ENCODE assay signal across 4 cellular contexts in the genomic region with DNA sequence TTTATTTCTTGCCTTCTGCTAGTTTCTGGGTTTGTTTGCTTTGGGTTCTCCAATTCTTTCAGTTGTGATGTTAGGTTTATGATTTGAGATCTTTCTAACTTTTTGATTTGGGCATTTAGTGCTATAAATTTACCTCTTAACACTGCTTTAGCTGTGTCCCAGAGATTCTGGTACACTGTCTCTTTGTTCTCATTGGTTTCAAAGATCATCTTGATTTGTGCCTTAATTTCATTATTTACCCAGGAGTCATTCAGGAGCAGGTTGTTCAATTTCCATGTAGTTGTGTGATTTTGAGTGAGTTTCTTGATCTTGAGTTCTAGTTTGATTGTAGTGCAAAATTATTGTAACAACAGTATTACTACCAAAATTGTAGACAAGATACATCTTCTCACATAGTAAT. TPM values are rescaled to one million over a fixed set of nuclear protein-coding genes. Genes with fewer than 3 reads are reported as not detected.
A peak's percentile ranks its signal among the peaks of the same experiment; 100 is the strongest.
DNase-seq lines count a peak whose midpoint lies in the region; ATAC-seq, FAIRE-seq and TF ChIP-seq lines count a peak whose summit lies in the region.
"Not testable (repeated sequence)": the region's sequence is repeated elsewhere in the genome, so short reads cannot be mapped to it uniquely, and the experiment has no call there.

No MANE protein-coding gene starts in this region.

- H3F3A ChIP-seq in smooth muscle cell (ENCODE audit: low read depth): peaks cover 27% of the 10 kb centered on the region

- FAIRE-seq in A549 (lab: Jason Lieb, UNC); HepG2 (lab: Jason Lieb, UNC): not testable (repeated sequence)
- FAIRE-seq in GM18507 (lab: Jason Lieb, UNC): peak; percentile 18

- H3K4me1 ChIP-seq in A549: peaks cover 16% of the 10 kb centered on the region
- peaks cover 15% of the 10 kb centered on the region for H3K4me1 ChIP-seq in HepG2 (ENCODE audit: insufficient read depth, low read length)
- H3K4me1 ChIP-seq in smooth muscle cell (ENCODE audit: low read depth): peaks cover 21% of the 10 kb centered on the region

- H3K4me3 ChIP-seq in A549; HepG2 (replicated peaks in 1 of 3; ENCODE audit: insufficient read depth in 1 of 3, low read depth in 2 of 3, low read length in 3 of 3); smooth muscle cell: not testable (repeated sequence)

- POLR2A ChIA-PET in A549 (lab: Yijun Ruan, JAX); HepG2 (lab: Yijun Ruan, JAX): not testable (repeated sequence)

- H3K9me3 ChIP-seq in A549: peaks cover 28% of the 10 kb centered on the region
- H3K9me3 ChIP-seq in HepG2 (ENCODE audit: low read length): peaks cover 26% of the 10 kb centered on the region
- H3K9me3 ChIP-seq in smooth muscle cell (replicated peaks; ENCODE audit: low read depth): peaks cover 11% of the 10 kb centered on the region

- H4K20me1 ChIP-seq in HepG2 (ENCODE audit: insufficient read depth, low read length); smooth muscle cell (ENCODE audit: low read depth): not testable (repeated sequence)

- not testable (repeated sequence) for H3K27me3 ChIP-seq in HepG2 (ENCODE audit: control insufficient read depth in 1 of 2, insufficient read depth in 2 of 2, low read length in 2 of 2); smooth muscle cell (ENCODE audit: low read depth)

- H3K9ac ChIP-seq in HepG2 (ENCODE audit: insufficient read depth, low read depth, low read length); smooth muscle cell (ENCODE audit: low read depth): not testable (repeated sequence)

- H3K27ac ChIP-seq in A549; HepG2 (ENCODE audit: extremely low read length, insufficient read depth, low read length): not testable (repeated sequence)
- peak overlapping the region; percentile 99 for H3K27ac ChIP-seq in smooth muscle cell (ENCODE audit: low read depth)

- TF ChIP-seq CTCF in A549 (IDR thresholded peaks at IDR 0.05); HepG2 (CRISPR knock-in tag; IDR thresholded peaks at IDR 0.05); smooth muscle cell (IDR thresholded peaks at IDR 0.05; ENCODE audit: borderline replicate concordance, insufficient read depth, poor library complexity, severe bottlenecking): not testable (repeated sequence)

- in situ Hi-C loops in HepG2 (cut with HindIII; ENCODE audit: extremely low pct_ligation_motif_present, low pct_unique_long_range_greater_than_20kb): not testable (repeated sequence)

- ATAC-seq in A549, HepG2: not testable (repeated sequence)

- BruUV-seq in HepG2 (replicated peaks; lab: Mats Ljungman, UMichigan): not testable (repeated sequence)

- DNase-seq in A549 (ENCODE audit: low read depth in 1 of 2, low spot score in 1 of 2); GM18507 (ENCODE audit: extremely low spot score, insufficient read length, low read depth); HepG2 (ENCODE audit: low spot score); smooth muscle cell (lab: John Stamatoyannopoulos, UW; ENCODE audit: unreplicated experiment): not testable (repeated sequence)

- not testable (repeated sequence) for TF ChIP-seq POLR2A in A549 (IDR thresholded peaks at IDR 0.05; ENCODE audit: low read length); HepG2 (IDR thresholded peaks at IDR 0.05; ENCODE audit: insufficient read depth in 1 of 2, low read depth in 2 of 2, low read length in 2 of 2)

- H3K4me2 ChIP-seq in A549; HepG2 (ENCODE audit: low read depth, low read length); smooth muscle cell: not testable (repeated sequence)

- not testable (repeated sequence) for TF ChIP-seq EP300 in A549 (IDR thresholded peaks at IDR 0.05); HepG2 (IDR thresholded peaks at IDR 0.05; ENCODE audit: low read depth in 2 of 2, low read length in 2 of 2); HepG2 (CRISPR knock-in tag; IDR thresholded peaks at IDR 0.05; ENCODE audit: borderline replicate concordance)

- TF ChIP-seq RAD21 in A549 (conservative IDR thresholded peaks at IDR 0.05 in 1 of 2, IDR thresholded peaks at IDR 0.05 in 1 of 2); HepG2 (CRISPR knock-in tag; IDR thresholded peaks at IDR 0.05): not testable (repeated sequence)

- peaks cover 73% of the 10 kb centered on the region for H3K79me2 ChIP-seq in HepG2 (ENCODE audit: insufficient read depth, low read length)
- H3K79me2 ChIP-seq in smooth muscle cell (ENCODE audit: low read depth): peaks cover 92% of the 10 kb centered on the region

- CTCF ChIA-PET in A549 (lab: Yijun Ruan, JAX); HepG2 (lab: Yijun Ruan, JAX; ENCODE audit: low intra/inter-chr PET ratio, low total read pairs): not testable (repeated sequence)

- not testable (repeated sequence) for H2AFZ ChIP-seq in HepG2 (ENCODE audit: low read length); smooth muscle cell (ENCODE audit: low read depth)

- H3K36me3 ChIP-seq in HepG2 (replicated peaks in 1 of 2; ENCODE audit: control insufficient read depth in 1 of 2, insufficient read depth in 2 of 2, low read length in 2 of 2); smooth muscle cell (ENCODE audit: low read depth): not testable (repeated sequence)

- intact Hi-C loops in HepG2 (cut with micrococcal nuclease; ENCODE audit: unreplicated experiment): not testable (repeated sequence)

TF ChIP-seq in A549, 52 proteins besides CTCF, POLR2A, EP300 and RAD21:
- TF ChIP-seq KDM1A (IDR thresholded peaks at IDR 0.05; ENCODE audit: low read depth): peak; percentile 53; the same call in 1 of the 2 replicates
TF ChIP-seq in A549: peak in this region for 1; not testable (repeated sequence) for 51.

TF ChIP-seq in HepG2, 621 proteins besides CTCF, POLR2A, EP300 and RAD21:
- peak; percentile 94 for TF ChIP-seq ZFP90 (CRISPR knock-in tag; IDR thresholded peaks at IDR 0.05; ENCODE audit: borderline replicate concordance)

RNA-seq across cellular contexts. Expression of a gene that starts 25.9 kb away (rescaled TPM):
- polyA plus RNA-seq in A549 (2011; rRNA removed): 145 and 170 TPM in 2 replicates
- polyA plus RNA-seq in A549 (2012; cell fraction: cytosol; rRNA removed): 15.0 and 15.4 TPM in 2 replicates
- 17.2 and 18.6 TPM in 2 replicates for polyA plus RNA-seq in A549 (2012; cell fraction: nucleus; rRNA removed)
- 53.1 to 57.1 TPM (median 54.2 TPM) in 3 replicates for polyA plus RNA-seq in A549 (2017; fragmentation: RNase III; extraction: RNeasy Plus Mini Kit Qiagen cat#74134 plus additional on column Dnase treatment)
- 67.2 and 68.7 TPM in 2 replicates for polyA minus RNA-seq in A549 (2011; rRNA and poly(A)+ RNA removed)
- total RNA-seq in HepG2 (2016; rRNA removed; fragmentation: Illumina TruSeq; extraction: Trizol): 17.7 and 33.1 TPM in 2 replicates
- 1.7 and 1.8 TPM in 2 replicates for total RNA-seq in HepG2 (2016; cell fraction: cytosol; rRNA removed; fragmentation: Illumina TruSeq; extraction: Trizol; ENCODE audit: low read depth)
- total RNA-seq in HepG2 (2016; cell fraction: insoluble cytoplasmic fraction; rRNA removed; fragmentation: Illumina TruSeq; extraction: Trizol): 16.4 and 31.6 TPM in 2 replicates
- 6.7 and 7.8 TPM in 2 replicates for total RNA-seq in HepG2 (2016; cell fraction: membrane; rRNA removed; fragmentation: Illumina TruSeq; extraction: Trizol)
- total RNA-seq in HepG2 (2016; cell fraction: nucleus; rRNA removed; fragmentation: Illumina TruSeq; extraction: Trizol): 47.1 and 48.3 TPM in 2 replicates
- polyA plus RNA-seq in HepG2 (2011; rRNA removed): 22.3 and 26.0 TPM in 2 replicates
- polyA plus RNA-seq in HepG2 (2011; cell fraction: cytosol; rRNA removed): 9.5 and 15.0 TPM in 2 replicates
- 13.1 and 13.6 TPM in 2 replicates for polyA plus RNA-seq in HepG2 (2011; cell fraction: nucleus; rRNA removed)
- 48.2 and 66.0 TPM in 2 replicates for polyA plus RNA-seq in HepG2 (2012)
- polyA plus RNA-seq in HepG2 (2016; cell fraction: cytosol; fragmentation: Illumina TruSeq; extraction: Trizol; ENCODE audit: low read depth): 1.1 TPM in 2 replicates
- polyA plus RNA-seq in HepG2 (2016; cell fraction: insoluble cytoplasmic fraction; fragmentation: Illumina TruSeq; extraction: Trizol; ENCODE audit: low read depth): 13.5 and 13.7 TPM in 2 replicates
- 2.9 and 3.2 TPM in 2 replicates for polyA plus RNA-seq in HepG2 (2016; cell fraction: membrane; fragmentation: Illumina TruSeq; extraction: Trizol; ENCODE audit: low read depth)
- 40.6 and 40.7 TPM in 2 replicates for polyA plus RNA-seq in HepG2 (2016; cell fraction: nucleus; fragmentation: Illumina TruSeq; extraction: Trizol; ENCODE audit: insufficient read depth, low read depth)
- polyA minus RNA-seq in HepG2 (2011; rRNA and poly(A)+ RNA removed; ENCODE audit: low replicate concordance): 12.6 and 18.4 TPM in 2 replicates
- polyA minus RNA-seq in HepG2 (2011; cell fraction: cytosol; rRNA and poly(A)+ RNA removed): 27.3 and 35.7 TPM in 2 replicates
- 78.7 and 87.5 TPM in 2 replicates for polyA minus RNA-seq in HepG2 (2011; cell fraction: nucleus; rRNA and poly(A)+ RNA removed)
- total RNA-seq in smooth muscle cell: 314 and 372 TPM in 2 replicates
- 92.7 and 110 TPM in 2 replicates for polyA plus RNA-seq in smooth muscle cell
